8 cellular contexts compared by ENCODE assay signal in the genomic region with DNA sequence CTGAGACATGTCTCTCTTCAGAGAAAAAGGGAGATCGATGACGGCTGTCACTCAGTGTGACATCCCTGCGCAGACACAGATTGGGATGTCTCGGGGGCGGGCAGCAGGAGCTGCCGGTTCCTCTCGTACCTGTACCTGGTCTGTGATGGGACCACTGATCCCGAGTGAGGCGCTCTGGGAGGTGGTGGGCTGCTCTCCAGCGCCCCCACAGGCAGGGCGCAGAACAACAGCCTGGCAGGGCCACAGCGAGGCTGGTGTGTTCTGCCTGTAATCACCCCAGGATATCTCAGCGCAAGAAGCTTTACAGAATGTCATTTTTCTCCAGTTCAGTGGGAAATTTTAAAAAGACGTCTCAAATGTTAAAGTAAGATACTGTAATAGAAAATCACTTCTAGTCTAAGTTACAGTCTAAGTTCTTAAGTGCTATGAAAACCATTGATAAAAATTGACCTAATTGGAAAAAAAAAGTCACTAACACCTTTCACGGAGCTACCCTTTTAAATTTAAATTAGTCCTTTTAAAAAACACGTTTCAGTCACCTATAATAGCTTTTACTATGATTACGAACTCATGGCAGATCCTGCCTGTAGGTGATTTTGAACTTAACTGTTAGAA.
DNase-seq lines count a peak whose midpoint lies in the region; ATAC-seq, FAIRE-seq and TF ChIP-seq lines count a peak whose summit lies in the region.

No MANE protein-coding gene starts in this region.

- no peak overlapping the region for H3K27ac Mint-ChIP-seq in activated CD4-positive, alpha-beta T cell treated with anti-CD3 and anti-CD28 coated beads, Interleukin-2, amount 10 ng/mL, durations not matched to agents 24 days and 14 days
- H3K27ac Mint-ChIP-seq in endothelial cell (ENCODE audit: unreplicated experiment) = no peak overlapping the region

- no peak overlapping the region for H2BK5ac ChIP-seq in neuronal stem cell (ENCODE audit: low read length)

- peaks cover 0 to 2% of the 10 kb centered on the region in 2 donors for H3K4me1 ChIP-seq in neuronal stem cell (ENCODE audit: control insufficient read depth in 2 of 2, insufficient read depth in 1 of 2, low read depth in 1 of 2, low read length in 2 of 2)

- no peak overlapping the region for H4K91ac ChIP-seq in neuronal stem cell (ENCODE audit: low read depth, low read length, poor library complexity)

- peak; percentile 75 for ATAC-seq in HG03460 (IDR thresholded peaks at IDR 0.05; ENCODE audit: unreplicated experiment)

- H3K4me3 ChIP-seq in neuronal stem cell (ENCODE audit: low read length in 2 of 2) = no peak overlapping the region

- no peak overlapping the region for H3K18ac ChIP-seq in neuronal stem cell (ENCODE audit: low read length)

- no peak overlapping the region for H2AK5ac ChIP-seq in neuronal stem cell (ENCODE audit: low read depth, low read length)

- H3K14ac ChIP-seq in neuronal stem cell (ENCODE audit: low read length) = no peak overlapping the region

- TF ChIP-seq CTCF in endothelial cell (IDR thresholded peaks at IDR 0.05; ENCODE audit: unreplicated experiment) = peak; percentile 99

- H3K9me3 ChIP-seq in neuronal stem cell (replicated peaks in 1 of 2; ENCODE audit: control insufficient read depth in 2 of 2, insufficient read depth in 1 of 2, low read depth in 1 of 2, low read length in 2 of 2) = no peaks in the 10 kb centered on the region

- no CpG with 5 or more reads among the region's 17 CpGs for WGBS in neuronal stem cell (ENCODE audit: extremely low coverage in 2 of 2, insufficient read length in 2 of 2, insufficient replicate concordance in 1 of 2), 2 donors

- no peak overlapping the region for H2BK120ac ChIP-seq in neuronal stem cell (ENCODE audit: low read depth, low read length)

- H4K8ac ChIP-seq in neuronal stem cell (ENCODE audit: low read depth, low read length) = no peak overlapping the region

- H2BK15ac ChIP-seq in neuronal stem cell (ENCODE audit: low read length) = no peak overlapping the region

- H3K4me1 Mint-ChIP-seq in activated CD4-positive, alpha-beta T cell treated with anti-CD3 and anti-CD28 coated beads, Interleukin-2, amount 10 ng/mL, durations not matched to agents 24 days and 14 days = peaks cover 11% of the 10 kb centered on the region
- peaks cover 5% of the 10 kb centered on the region for H3K4me1 Mint-ChIP-seq in endothelial cell (ENCODE audit: unreplicated experiment)

- no peak overlapping the region for H2BK12ac ChIP-seq in neuronal stem cell (ENCODE audit: low read length)

- no peak overlapping the region for H3K23ac ChIP-seq in neuronal stem cell (ENCODE audit: low read depth, low read length, poor library complexity)

- no peaks in the 10 kb centered on the region for H3K36me3 ChIP-seq in neuronal stem cell (replicated peaks in 1 of 2; ENCODE audit: control insufficient read depth in 2 of 2, insufficient read depth in 2 of 2, low read length in 2 of 2)

- peaks cover 9% of the 10 kb centered on the region for H3K9me3 Mint-ChIP-seq in activated CD4-positive, alpha-beta T cell treated with anti-CD3 and anti-CD28 coated beads, Interleukin-2, amount 10 ng/mL, durations not matched to agents 24 days and 14 days
- H3K9me3 Mint-ChIP-seq in endothelial cell (ENCODE audit: unreplicated experiment) = no peaks in the 10 kb centered on the region

- no peaks in the 10 kb centered on the region for H3K79me1 ChIP-seq in neuronal stem cell (ENCODE audit: low read depth, low read length)

- intact Hi-C loops in activated CD4-positive, alpha-beta T cell treated with anti-CD3 and anti-CD28 coated beads, Interleukin-2, amount 10 ng/mL, durations not matched to agents 24 days and 14 days (cut with micrococcal nuclease) = no loop called here

- no peaks in the 10 kb centered on the region for H3K27me3 Mint-ChIP-seq in activated CD4-positive, alpha-beta T cell treated with anti-CD3 and anti-CD28 coated beads, Interleukin-2, amount 10 ng/mL, durations not matched to agents 24 days and 14 days
- no peaks in the 10 kb centered on the region for H3K27me3 Mint-ChIP-seq in endothelial cell (ENCODE audit: unreplicated experiment)

- no peak for FAIRE-seq in frontal cortex (lab: Jason Lieb, UNC)

- no peak overlapping the region for H3K4me2 ChIP-seq in neuronal stem cell (ENCODE audit: insufficient read depth, low read length, poor library complexity, severe bottlenecking)

- no peak overlapping the region for H3K4ac ChIP-seq in neuronal stem cell (ENCODE audit: low read length)

- no peak overlapping the region for H2AFZ ChIP-seq in neuronal stem cell (ENCODE audit: low read length)

- no peak overlapping the region for H3K4me3 Mint-ChIP-seq in activated CD4-positive, alpha-beta T cell treated with anti-CD3 and anti-CD28 coated beads, Interleukin-2, amount 10 ng/mL, durations not matched to agents 24 days and 14 days
- no peak overlapping the region for H3K4me3 Mint-ChIP-seq in endothelial cell (ENCODE audit: unreplicated experiment)

- no peaks in the 10 kb centered on the region for H3K36me3 Mint-ChIP-seq in activated CD4-positive, alpha-beta T cell treated with anti-CD3 and anti-CD28 coated beads, Interleukin-2, amount 10 ng/mL, durations not matched to agents 24 days and 14 days (ENCODE audit: low read depth)
- H3K36me3 Mint-ChIP-seq in endothelial cell (ENCODE audit: low read depth, unreplicated experiment) = peaks cover 5% of the 10 kb centered on the region

- H3K27ac ChIP-seq in neuronal stem cell (replicated peaks; ENCODE audit: low read length) = no peak overlapping the region

- H3K9ac ChIP-seq in neuronal stem cell (ENCODE audit: low read depth, low read length, poor library complexity) = no peak overlapping the region

- DNase-seq in NCI-H146 (lab: John Stamatoyannopoulos, UW) = peak; percentile 3
- DNase-seq in NCI-H146 treated with DMSO at 0.1 percent for 48 hours (lab: John Stamatoyannopoulos, UW; ENCODE audit: unreplicated experiment) = no peak
- peak; percentile 82 for DNase-seq in activated CD4-positive, alpha-beta T cell treated with anti-CD3 and anti-CD28 coated beads, Interleukin-2, amount 10 ng/mL, durations not matched to agents 24 days and 14 days
- peak; percentile 82 for DNase-seq in endothelial cell (ENCODE audit: low spot score)
- peak; percentile 42 for DNase-seq in neuronal stem cell (ENCODE audit: low spot score)
- no peak for DNase-seq in NCI-H1436 treated with DMSO at 0.1 percent for 48 hours (lab: John Stamatoyannopoulos, UW)
- DNase-seq in frontal cortex (ENCODE audit: low spot score in 2 of 2) = no peak

- H3K27me3 ChIP-seq in neuronal stem cell (ENCODE audit: control insufficient read depth in 3 of 3, insufficient read depth in 3 of 3, low read depth in 1 of 3, low read length in 3 of 3) = no peaks in the 10 kb centered on the region

Comparison
In these comparisons a context has a peak if more than half of its experiments do, and no peak if none do; other contexts are left out.
1. DNase-seq: peak in NCI-H146 (single experiment), activated CD4-positive, alpha-beta T cell treated with anti-CD3 and anti-CD28 coated beads, Interleukin-2, amount 10 ng/mL, durations not matched to agents 24 days and 14 days (single experiment), endothelial cell (single experiment) and neuronal stem cell (single experiment); none in NCI-H146 treated with DMSO at 0.1 percent for 48 hours (single experiment), NCI-H1436 treated with DMSO at 0.1 percent for 48 hours (single experiment) and frontal cortex (0 of 2).